In the genomic region with DNA sequence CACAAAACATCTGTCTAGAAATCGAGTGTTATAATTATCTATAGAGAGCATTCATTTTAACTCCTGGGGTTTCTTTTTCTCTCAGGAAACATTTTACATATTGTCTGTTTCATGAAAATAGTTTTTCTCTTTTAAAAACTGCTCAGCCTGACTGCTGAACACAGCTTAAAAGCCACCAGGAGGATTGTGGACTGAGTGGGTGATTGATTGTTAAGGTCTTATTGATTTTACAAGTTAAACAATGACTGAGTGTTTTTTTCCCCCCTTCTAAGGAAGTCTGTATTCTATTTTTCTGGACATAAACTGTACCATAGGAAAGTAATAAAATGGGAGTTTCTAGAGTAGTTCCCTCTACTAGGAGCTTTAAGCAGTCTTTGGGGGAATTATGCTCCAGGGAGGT, we compare ENCODE assay signal across 1 cellular context.
TF ChIP-seq lines count a peak whose summit lies in the region.

No MANE protein-coding gene starts in this region.

TF ChIP-seq in HCT116, 20 proteins besides CTCF, POLR2A, EP300 and RAD21 (continued from another document):
- TF ChIP-seq, protein P1, sequence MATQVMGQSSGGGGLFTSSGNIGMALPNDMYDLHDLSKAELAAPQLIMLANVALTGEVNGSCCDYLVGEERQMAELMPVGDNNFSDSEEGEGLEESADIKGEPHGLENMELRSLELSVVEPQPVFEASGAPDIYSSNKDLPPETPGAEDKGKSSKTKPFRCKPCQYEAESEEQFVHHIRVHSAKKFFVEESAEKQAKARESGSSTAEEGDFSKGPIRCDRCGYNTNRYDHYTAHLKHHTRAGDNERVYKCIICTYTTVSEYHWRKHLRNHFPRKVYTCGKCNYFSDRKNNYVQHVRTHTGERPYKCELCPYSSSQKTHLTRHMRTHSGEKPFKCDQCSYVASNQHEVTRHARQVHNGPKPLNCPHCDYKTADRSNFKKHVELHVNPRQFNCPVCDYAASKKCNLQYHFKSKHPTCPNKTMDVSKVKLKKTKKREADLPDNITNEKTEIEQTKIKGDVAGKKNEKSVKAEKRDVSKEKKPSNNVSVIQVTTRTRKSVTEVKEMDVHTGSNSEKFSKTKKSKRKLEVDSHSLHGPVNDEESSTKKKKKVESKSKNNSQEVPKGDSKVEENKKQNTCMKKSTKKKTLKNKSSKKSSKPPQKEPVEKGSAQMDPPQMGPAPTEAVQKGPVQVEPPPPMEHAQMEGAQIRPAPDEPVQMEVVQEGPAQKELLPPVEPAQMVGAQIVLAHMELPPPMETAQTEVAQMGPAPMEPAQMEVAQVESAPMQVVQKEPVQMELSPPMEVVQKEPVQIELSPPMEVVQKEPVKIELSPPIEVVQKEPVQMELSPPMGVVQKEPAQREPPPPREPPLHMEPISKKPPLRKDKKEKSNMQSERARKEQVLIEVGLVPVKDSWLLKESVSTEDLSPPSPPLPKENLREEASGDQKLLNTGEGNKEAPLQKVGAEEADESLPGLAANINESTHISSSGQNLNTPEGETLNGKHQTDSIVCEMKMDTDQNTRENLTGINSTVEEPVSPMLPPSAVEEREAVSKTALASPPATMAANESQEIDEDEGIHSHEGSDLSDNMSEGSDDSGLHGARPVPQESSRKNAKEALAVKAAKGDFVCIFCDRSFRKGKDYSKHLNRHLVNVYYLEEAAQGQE (IDR thresholded peaks at IDR 0.05; ENCODE audit: low read depth) = no peak
- TF ChIP-seq, protein P2, sequence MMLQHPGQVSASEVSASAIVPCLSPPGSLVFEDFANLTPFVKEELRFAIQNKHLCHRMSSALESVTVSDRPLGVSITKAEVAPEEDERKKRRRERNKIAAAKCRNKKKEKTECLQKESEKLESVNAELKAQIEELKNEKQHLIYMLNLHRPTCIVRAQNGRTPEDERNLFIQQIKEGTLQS (IDR thresholded peaks at IDR 0.05) = no peak
